In the genomic region with DNA sequence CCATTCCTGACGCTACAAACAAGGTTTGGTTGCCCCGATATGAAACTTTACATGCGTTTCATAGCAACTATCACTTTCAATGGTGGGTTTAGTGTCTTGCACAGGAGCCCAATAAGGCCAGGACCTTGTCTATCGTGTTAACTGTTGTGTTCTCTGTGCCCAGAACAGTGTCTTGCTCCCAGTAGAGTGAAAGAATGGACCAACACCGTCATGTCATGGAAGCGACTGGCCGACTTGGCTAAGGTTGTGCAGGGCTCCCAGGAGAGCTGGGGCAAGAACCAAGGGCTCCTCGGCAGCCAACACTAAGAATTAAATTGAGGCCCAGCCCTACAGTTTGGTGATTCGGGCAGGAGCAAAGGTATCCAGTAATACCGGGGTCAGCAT, we compare ENCODE assay signal across 8 cellular contexts. TPM values are rescaled to one million over a fixed set of nuclear protein-coding genes. Genes with fewer than 3 reads are reported as not detected.
DNase-seq lines count a peak whose midpoint lies in the region; ATAC-seq and TF ChIP-seq lines count a peak whose summit lies in the region.

No MANE protein-coding gene starts in this region.

- DNase-seq in SK-N-MC (ENCODE audit: low read depth, low spot score), result no peak
- no peak for DNase-seq in esophagus muscularis mucosa (ENCODE audit: extremely low spot score)
- DNase-seq in neural progenitor cell (ENCODE audit: low spot score), result no peak
- DNase-seq in omental fat pad (ENCODE audit: low spot score), result no peak
- DNase-seq in foreskin melanocyte, result no peak
- DNase-seq in T-helper 9 cell, result no peak

- peaks cover 2% of the 10 kb centered on the region for H3K27me3 Mint-ChIP-seq in neural progenitor cell (ENCODE audit: insufficient read depth, low read depth)

- peaks cover 17% of the 10 kb centered on the region for H3K4me1 Mint-ChIP-seq in neural progenitor cell

- no peak for TF ChIP-seq POLR2A in esophagus muscularis mucosa (IDR thresholded peaks at IDR 0.05; ENCODE audit: low read depth)

- no peak for TF ChIP-seq EP300 in esophagus muscularis mucosa (IDR thresholded peaks at IDR 0.05)

- no peaks in the 10 kb centered on the region for H3K9me3 Mint-ChIP-seq in neural progenitor cell

- H2AFZ ChIP-seq in neural progenitor cell (replicated peaks), result peak overlapping the region; percentile 95

- H3K4me3 Mint-ChIP-seq in neural progenitor cell, result peak overlapping the region; percentile 78

- H3K79me2 ChIP-seq in neural progenitor cell (ENCODE audit: low read depth), result no peaks in the 10 kb centered on the region

- H3K9me3 ChIP-seq in BLaER1 treated with 17β-estradiol and CSF1 and Interleukin-3, amounts not matched to agents 10 nM and 100 nM (replicated peaks in 1 of 11), result peaks cover 0 to 10% (median 7%) of the 10 kb centered on the region in 11 experiments; a peak in 10 of 22 replicates
- H3K9me3 ChIP-seq in SK-N-MC (ENCODE audit: low read depth, low read length), result no peaks in the 10 kb centered on the region
- no peaks in the 10 kb centered on the region for H3K9me3 ChIP-seq in esophagus muscularis mucosa
- no peaks in the 10 kb centered on the region for H3K9me3 ChIP-seq in neural progenitor cell (ENCODE audit: low read depth)

- no peaks in the 10 kb centered on the region for H3K36me3 Mint-ChIP-seq in neural progenitor cell

- no peak overlapping the region for H3K27ac ChIP-seq in BLaER1 treated with 17β-estradiol and CSF1 and Interleukin-3, amounts not matched to agents 10 nM and 100 nM
- no peak overlapping the region for H3K27ac ChIP-seq in SK-N-MC
- H3K27ac ChIP-seq in esophagus muscularis mucosa (replicated peaks in 1 of 4), result peak overlapping the region; percentile 87 to 92 (median 88)
- no peak overlapping the region for H3K27ac ChIP-seq in neural progenitor cell

- no peak for ATAC-seq in omental fat pad (ENCODE audit: low FRiP score)
- ATAC-seq in HG03571 (IDR thresholded peaks at IDR 0.05; ENCODE audit: unreplicated experiment), result no peak

- TF ChIP-seq CTCF in esophagus muscularis mucosa (IDR thresholded peaks at IDR 0.05) (no peak), neural progenitor cell (IDR thresholded peaks at IDR 0.05) (no peak), omental fat pad (IDR thresholded peaks at IDR 0.05) (no peak)

- H4K20me1 ChIP-seq in BLaER1 treated with 17β-estradiol and CSF1 and Interleukin-3, amounts not matched to agents 10 nM and 100 nM, result 0 out of 22 replicates have a peak, but pooled peaks cover 0 to 4% (median 0%) of the 10 kb centered on the region in 11 experiments
- H4K20me1 ChIP-seq in neural progenitor cell (ENCODE audit: low read depth), result no peaks in the 10 kb centered on the region

- H3K27ac Mint-ChIP-seq in neural progenitor cell, result no peak overlapping the region

- H3K36me3 ChIP-seq in BLaER1 treated with 17β-estradiol and CSF1 and Interleukin-3, amounts not matched to agents 10 nM and 100 nM, result no peaks in the 10 kb centered on the region
- H3K36me3 ChIP-seq in SK-N-MC (ENCODE audit: insufficient read depth, low read length) (no peaks in the 10 kb centered on the region), esophagus muscularis mucosa (no peaks in the 10 kb centered on the region), neural progenitor cell (no peaks in the 10 kb centered on the region)

- intact Hi-C loops in esophagus muscularis mucosa (cut with DNase I), result no loop called here

- peaks cover 0 to 20% (median 2%) of the 10 kb centered on the region in 10 experiments; a peak in 10 of 20 replicates for H3K4me1 ChIP-seq in BLaER1 treated with 17β-estradiol and CSF1 and Interleukin-3, amounts not matched to agents 10 nM and 100 nM
- H3K4me1 ChIP-seq in esophagus muscularis mucosa (peaks cover 31 to 55% (median 46%) of the 10 kb centered on the region in 4 donors), neural progenitor cell (peaks cover 19% of the 10 kb centered on the region)

- H3K9ac ChIP-seq in BLaER1 treated with 17β-estradiol and CSF1 and Interleukin-3, amounts not matched to agents 10 nM and 100 nM, result no peak overlapping the region
- H3K9ac ChIP-seq in SK-N-MC (ENCODE audit: insufficient read length) (peak overlapping the region; percentile 9), neural progenitor cell (no peak overlapping the region)

- peak overlapping the region; percentile 29 to 73 (median 43); a peak in 16 of 22 replicates for H3K4me2 ChIP-seq in BLaER1 treated with 17β-estradiol and CSF1 and Interleukin-3, amounts not matched to agents 10 nM and 100 nM
- peak overlapping the region; percentile 83 for H3K4me2 ChIP-seq in neural progenitor cell

- H3K4me3 ChIP-seq in BLaER1 treated with 17β-estradiol and CSF1 and Interleukin-3, amounts not matched to agents 10 nM and 100 nM, result peak overlapping the region in 8 of 10 experiments; percentile 17 to 54 (median 34); a peak in 8 of 20 replicates
- peak overlapping the region; percentile 69 for H3K4me3 ChIP-seq in SK-N-MC
- H3K4me3 ChIP-seq in esophagus muscularis mucosa, result peak overlapping the region; percentile 67 to 81 (median 69)
- H3K4me3 ChIP-seq in neural progenitor cell, result peak overlapping the region; percentile 55

- H3K27me3 ChIP-seq in BLaER1 treated with 17β-estradiol and CSF1 and Interleukin-3, amounts not matched to agents 10 nM and 100 nM, result peaks cover 34 to 55% (median 47%) of the 10 kb centered on the region in 11 experiments
- H3K27me3 ChIP-seq in esophagus muscularis mucosa (no peaks in the 10 kb centered on the region), neural progenitor cell (peaks cover 42% of the 10 kb centered on the region)

- 40% methylated on average over 10 of the region's 10 CpGs for WGBS in esophagus muscularis mucosa

- peaks cover 26% of the 10 kb centered on the region for H3F3A ChIP-seq in neural progenitor cell (ENCODE audit: low read depth)

RNA-seq across cellular contexts. Expression of gene ARHGEF37, which starts 0.5 kb away (rescaled TPM):
- total RNA-seq in esophagus muscularis mucosa (10 to 100 TPM; 11.9 to 22.0 (median 19.5) TPM), neural progenitor cell (ENCODE audit: low replicate concordance) (0.99 and 1.7 TPM in 2 replicates), omental fat pad (1 to 10 TPM; 3.1 to 8.5 (median 4.6) TPM)

RNA-seq across cellular contexts. Expression of gene CSNK1A1, which starts 29.6 kb away (rescaled TPM):
- total RNA-seq in esophagus muscularis mucosa (100 to 1,000 TPM; 283 to 347 (median 336) TPM), neural progenitor cell (ENCODE audit: low replicate concordance) (271 and 335 TPM in 2 replicates), omental fat pad (100 to 1,000 TPM; 181 to 292 (median 209) TPM)

Comparison
In these comparisons a context has a peak if more than half of its experiments do, and no peak if none do; other contexts are left out.
1. H3K27ac ChIP-seq: peak in esophagus muscularis mucosa (4 of 4); none in BLaER1 treated with 17β-estradiol and CSF1 and Interleukin-3, amounts not matched to agents 10 nM and 100 nM (0 of 11), SK-N-MC (single experiment) and neural progenitor cell (single experiment).
2. Peak in every context shown above with its lines, with median percentiles within 50 percentile points of each other: H3K4me3 ChIP-seq.